Comparison of ENCODE assay signal across 24 cellular contexts in the genomic region with DNA sequence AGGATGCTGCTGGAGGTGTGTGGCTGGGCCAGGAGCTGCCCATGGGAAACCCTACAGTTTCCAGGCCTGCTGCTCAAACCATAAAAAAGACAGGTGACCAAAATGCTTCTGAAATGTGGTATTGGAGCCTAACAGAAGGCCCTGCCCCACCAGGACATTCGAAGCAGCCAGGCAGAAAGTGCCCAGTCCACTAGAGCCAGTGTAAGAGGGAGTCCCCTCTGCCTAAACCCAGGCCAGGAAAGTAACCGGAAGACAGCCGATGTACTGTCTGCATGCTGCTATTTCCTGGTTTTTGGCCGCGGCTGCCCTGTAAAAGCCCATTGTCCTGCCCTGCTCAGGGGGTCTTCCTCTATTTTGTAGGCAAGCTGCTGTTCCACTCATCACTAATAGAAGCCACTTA.
"Had no signal": no experiment of that assay in that cellular context is flagged by ENCODE, and none has a peak within 500 bp of the region (broad histone marks: within the 10 kb centered on the region; RNA-seq: fewer than 3 reads in every experiment).

No MANE protein-coding gene starts in this region.

- H3K36me3 ChIP-seq: brain microvascular endothelial cell, MG63 had no signal

- H3K27ac Mint-ChIP-seq: activated B cell treated with CpG ODN at 0.5 μM for 24 hours; activated CD4-positive, alpha-beta memory T cell treated with anti-CD3 and anti-CD28 coated beads for 36 hours; activated CD4-positive, alpha-beta T cell treated with anti-CD3 and anti-CD28 coated beads, Interleukin-2, amount 10 ng/mL, durations not matched to agents 7 days and 5 days; activated naive CD4-positive, alpha-beta T cell treated with anti-CD3 and anti-CD28 coated beads for 36 hours; activated naive CD8-positive, alpha-beta T cell; activated T-helper 17 cell treated with anti-CD3 and anti-CD28 coated beads, Interleukin-2, amount 50 U/mL, for 72 hours; T-helper 17 cell had no signal

- H3K9me3 ChIP-seq: MG63 had no signal

- H3K4me3 ChIP-seq: MG63 had no signal

- H3K27me3 ChIP-seq: brain microvascular endothelial cell, MG63 had no signal

- H3K4me1 Mint-ChIP-seq: activated B cell treated with CpG ODN at 0.5 μM for 24 hours; activated CD4-positive, alpha-beta T cell treated with anti-CD3 and anti-CD28 coated beads, Interleukin-2, amount 10 ng/mL, durations not matched to agents 7 days and 5 days; activated T-helper 17 cell treated with anti-CD3 and anti-CD28 coated beads, Interleukin-2, amount 50 U/mL, for 72 hours; T-helper 17 cell had no signal

- H3K27me3 Mint-ChIP-seq: activated B cell treated with CpG ODN at 0.5 μM for 24 hours; activated CD4-positive, alpha-beta memory T cell treated with anti-CD3 and anti-CD28 coated beads for 36 hours; activated CD4-positive, alpha-beta T cell treated with anti-CD3 and anti-CD28 coated beads, Interleukin-2, amount 10 ng/mL, durations not matched to agents 7 days and 5 days; activated T-helper 17 cell treated with anti-CD3 and anti-CD28 coated beads, Interleukin-2, amount 50 U/mL, for 72 hours; T-helper 17 cell had no signal

- H3K36me3 Mint-ChIP-seq: activated CD4-positive, alpha-beta memory T cell treated with anti-CD3 and anti-CD28 coated beads for 36 hours; activated naive CD8-positive, alpha-beta T cell had no signal

- H3K4me3 Mint-ChIP-seq: activated B cell treated with CpG ODN at 0.5 μM for 24 hours; activated CD4-positive, alpha-beta memory T cell treated with anti-CD3 and anti-CD28 coated beads for 36 hours; activated CD4-positive, alpha-beta T cell treated with anti-CD3 and anti-CD28 coated beads, Interleukin-2, amount 10 ng/mL, durations not matched to agents 7 days and 5 days; activated naive CD4-positive, alpha-beta T cell treated with anti-CD3 and anti-CD28 coated beads for 36 hours; activated naive CD8-positive, alpha-beta T cell; activated T-helper 17 cell treated with anti-CD3 and anti-CD28 coated beads, Interleukin-2, amount 50 U/mL, for 72 hours; T-helper 17 cell had no signal

- ATAC-seq: activated T-helper 17 cell treated with anti-CD3 and anti-CD28 coated beads, Interleukin-2, amount 50 U/mL, for 72 hours; T-helper 17 cell had no signal

- H3K9me3 Mint-ChIP-seq: activated CD4-positive, alpha-beta memory T cell treated with anti-CD3 and anti-CD28 coated beads for 36 hours; activated naive CD4-positive, alpha-beta T cell treated with anti-CD3 and anti-CD28 coated beads for 36 hours had no signal

- H3K27ac ChIP-seq: brain microvascular endothelial cell had no signal

- DNase-seq: activated B cell treated with CpG ODN at 0.5 μM for 24 hours; activated CD4-positive, alpha-beta memory T cell treated with anti-CD3 and anti-CD28 coated beads for 36 hours; activated CD4-positive, alpha-beta T cell treated with anti-CD3 and anti-CD28 coated beads, Interleukin-2, amount 10 ng/mL, durations not matched to agents 7 days and 5 days; activated gamma-delta T cell; activated naive CD4-positive, alpha-beta T cell treated with anti-CD3 and anti-CD28 coated beads for 36 hours; activated T-cell treated with anti-CD3 and anti-CD28 coated beads for 4 hours; activated T-cell treated with anti-CD3 and anti-CD28 coated beads, Interleukin-2, amount 50 U/mL, for 48 hours; brain microvascular endothelial cell; MG63; MV-4-11; NCI-H1092 treated with DMSO at 0.1 percent for 48 hours; NCI-H1417 treated with DMSO at 0.1 percent for 48 hours; NCI-H1694; NCI-H2029; NCI-H2107; NCI-H345; NCI-H510A; NCI-H526 treated with DMSO at 0.1 percent for 48 hours; NCI-H82; SIG-M5; T-helper 17 cell; T-helper 9 cell had no signal
